8 cellular contexts compared by ENCODE assay signal in the genomic region with DNA sequence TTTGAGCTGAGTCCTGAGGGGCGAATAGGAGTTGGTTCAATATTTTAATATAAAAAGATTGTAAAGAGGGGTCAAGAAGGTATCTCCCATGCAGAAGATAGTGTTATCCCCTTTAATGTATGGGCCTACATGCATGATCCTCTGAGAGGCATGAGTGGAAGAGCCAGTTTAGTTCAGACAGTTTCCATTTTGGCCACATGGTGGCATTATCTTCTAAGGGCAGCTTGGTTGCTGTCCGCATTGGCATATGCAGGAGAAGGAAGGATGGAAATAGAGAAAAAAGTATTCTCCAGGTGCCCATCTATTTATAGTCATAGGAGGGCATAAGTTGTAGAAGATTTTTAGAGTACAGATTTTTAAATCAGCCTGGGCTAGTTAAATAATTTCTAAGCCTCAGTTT. TPM values are rescaled to one million over a fixed set of nuclear protein-coding genes. Genes with fewer than 3 reads are reported as not detected.
DNase-seq lines count a peak whose midpoint lies in the region; TF ChIP-seq lines count a peak whose summit lies in the region.

No MANE protein-coding gene starts in this region.

- H2AFZ ChIP-seq in Karpas-422 (ENCODE audit: low read length) (no peak overlapping the region), neural cell (ENCODE audit: low read depth, low read length) (no peak overlapping the region)

- H3K9me2 ChIP-seq in Karpas-422 (replicated peaks; ENCODE audit: insufficient read depth, low read length) (no peaks in the 10 kb centered on the region), neural cell (ENCODE audit: insufficient read depth, low read length) (no peaks in the 10 kb centered on the region)

- H3K36me3 ChIP-seq in Karpas-422 (ENCODE audit: insufficient read depth, low read length) = peaks cover 87% of the 10 kb centered on the region
- H3K36me3 ChIP-seq in neural cell (ENCODE audit: insufficient read depth, low read length) = no peaks in the 10 kb centered on the region

- TF ChIP-seq EP300 in neural cell (conservative IDR thresholded peaks at IDR 0.05; ENCODE audit: poor library complexity, severe bottlenecking) = no peak

- H3K27ac ChIP-seq in Karpas-422 (ENCODE audit: low read length) = no peak overlapping the region
- H3K27ac ChIP-seq in neural cell (ENCODE audit: low read length) = no peak overlapping the region

- DNase-seq in NCI-H2081 (lab: John Stamatoyannopoulos, UW) (peak; percentile 11 to 28), NCI-H2081 treated with DMSO at 0.1 percent for 48 hours (lab: John Stamatoyannopoulos, UW) (no peak), Karpas-422 (peak; percentile 85), amniotic epithelial cell (ENCODE audit: low read depth) (peak; percentile 48), T-helper 9 cell (no peak), putamen (ENCODE audit: low spot score) (no peak)
- no peak for DNase-seq in effector CD8-positive, alpha-beta T cell (lab: John Stamatoyannopoulos, UW)

- no peak overlapping the region for H3K9ac ChIP-seq in Karpas-422 (ENCODE audit: low read length)
- no peak overlapping the region for H3K9ac ChIP-seq in neural cell (ENCODE audit: low read length)

- peaks cover 30% of the 10 kb centered on the region for H3K4me1 ChIP-seq in Karpas-422 (ENCODE audit: low read length)

- H3K27me3 ChIP-seq in Karpas-422 (ENCODE audit: low read length) = no peaks in the 10 kb centered on the region
- peaks cover 8% of the 10 kb centered on the region for H3K27me3 ChIP-seq in neural cell (ENCODE audit: insufficient read depth, low read depth, low read length)

- peak; percentile 56 for TF ChIP-seq RAD21 in neural cell (conservative IDR thresholded peaks at IDR 0.05)

- no peaks in the 10 kb centered on the region for H3F3A ChIP-seq in neural cell (ENCODE audit: insufficient read depth, low read length, poor library complexity, severe bottlenecking)

- no peak overlapping the region for H3K4me2 ChIP-seq in Karpas-422 (ENCODE audit: low read depth, low read length, poor library complexity, severe bottlenecking)
- H3K4me2 ChIP-seq in neural cell (ENCODE audit: low read length) = no peak overlapping the region

- peaks cover 99% of the 10 kb centered on the region for H3K79me2 ChIP-seq in Karpas-422 (ENCODE audit: low read length)
- H3K79me2 ChIP-seq in neural cell (replicated peaks; ENCODE audit: insufficient read depth, low read length) = no peaks in the 10 kb centered on the region

- H3K4me3 ChIP-seq in Karpas-422 (ENCODE audit: low read length) = no peak overlapping the region
- no peak overlapping the region for H3K4me3 ChIP-seq in neural cell (ENCODE audit: low read length)

- H3K9me3 ChIP-seq in Karpas-422 (ENCODE audit: low read length) (peaks cover 10% of the 10 kb centered on the region), neural cell (ENCODE audit: low read length) (no peaks in the 10 kb centered on the region)

- H4K20me1 ChIP-seq in Karpas-422 (ENCODE audit: insufficient read depth, low read depth, low read length) (peaks cover 41% of the 10 kb centered on the region; the same call in 1 of the 2 replicates), neural cell (ENCODE audit: insufficient read depth) (no peaks in the 10 kb centered on the region)

- peak; percentile 52 for TF ChIP-seq CTCF in neural cell (IDR thresholded peaks at IDR 0.05; ENCODE audit: poor library complexity, severe bottlenecking)

TF ChIP-seq in neural cell, 6 proteins besides CTCF, POLR2A, EP300 and RAD21:
- peak; percentile 56 for TF ChIP-seq SMC3 (conservative IDR thresholded peaks at IDR 0.05; ENCODE audit: poor library complexity)
- TF ChIP-seq, protein P1, sequence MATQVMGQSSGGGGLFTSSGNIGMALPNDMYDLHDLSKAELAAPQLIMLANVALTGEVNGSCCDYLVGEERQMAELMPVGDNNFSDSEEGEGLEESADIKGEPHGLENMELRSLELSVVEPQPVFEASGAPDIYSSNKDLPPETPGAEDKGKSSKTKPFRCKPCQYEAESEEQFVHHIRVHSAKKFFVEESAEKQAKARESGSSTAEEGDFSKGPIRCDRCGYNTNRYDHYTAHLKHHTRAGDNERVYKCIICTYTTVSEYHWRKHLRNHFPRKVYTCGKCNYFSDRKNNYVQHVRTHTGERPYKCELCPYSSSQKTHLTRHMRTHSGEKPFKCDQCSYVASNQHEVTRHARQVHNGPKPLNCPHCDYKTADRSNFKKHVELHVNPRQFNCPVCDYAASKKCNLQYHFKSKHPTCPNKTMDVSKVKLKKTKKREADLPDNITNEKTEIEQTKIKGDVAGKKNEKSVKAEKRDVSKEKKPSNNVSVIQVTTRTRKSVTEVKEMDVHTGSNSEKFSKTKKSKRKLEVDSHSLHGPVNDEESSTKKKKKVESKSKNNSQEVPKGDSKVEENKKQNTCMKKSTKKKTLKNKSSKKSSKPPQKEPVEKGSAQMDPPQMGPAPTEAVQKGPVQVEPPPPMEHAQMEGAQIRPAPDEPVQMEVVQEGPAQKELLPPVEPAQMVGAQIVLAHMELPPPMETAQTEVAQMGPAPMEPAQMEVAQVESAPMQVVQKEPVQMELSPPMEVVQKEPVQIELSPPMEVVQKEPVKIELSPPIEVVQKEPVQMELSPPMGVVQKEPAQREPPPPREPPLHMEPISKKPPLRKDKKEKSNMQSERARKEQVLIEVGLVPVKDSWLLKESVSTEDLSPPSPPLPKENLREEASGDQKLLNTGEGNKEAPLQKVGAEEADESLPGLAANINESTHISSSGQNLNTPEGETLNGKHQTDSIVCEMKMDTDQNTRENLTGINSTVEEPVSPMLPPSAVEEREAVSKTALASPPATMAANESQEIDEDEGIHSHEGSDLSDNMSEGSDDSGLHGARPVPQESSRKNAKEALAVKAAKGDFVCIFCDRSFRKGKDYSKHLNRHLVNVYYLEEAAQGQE (IDR thresholded peaks at IDR 0.05; ENCODE audit: borderline replicate concordance) = no peak

RNA-seq across cellular contexts. Expression of a gene that starts 5.4 kb away (rescaled TPM):
- total RNA-seq in Karpas-422 (2014; rRNA removed; shearing (Covaris generic); ENCODE audit: low replicate concordance) = 77.2 and 94.7 TPM in 2 replicates
- 0.66 and 1.0 TPM in 2 replicates for polyA plus RNA-seq in neural cell
- polyA minus RNA-seq in neural cell = 3.7 TPM in 2 replicates

Comparison
In these comparisons a context has a peak if more than half of its experiments do, and no peak if none do; other contexts are left out.
1. DNase-seq: peak in NCI-H2081 (2 of 2), Karpas-422 (single experiment) and amniotic epithelial cell (single experiment); none in NCI-H2081 treated with DMSO at 0.1 percent for 48 hours (single experiment), effector CD8-positive, alpha-beta T cell (single experiment), T-helper 9 cell (single experiment) and putamen (single experiment).